In genomic region chr10:69092959-69093850, GRCh38 we compare ENCODE assay signal across 8 cellular contexts. TPM values are rescaled to one million over a fixed set of nuclear protein-coding genes. Genes with fewer than 3 reads are reported as not detected.
DNase-seq lines count a peak whose midpoint lies in the region; ATAC-seq and TF ChIP-seq lines count a peak whose summit lies in the region.

No MANE protein-coding gene starts in this region.

- ATAC-seq in PC-3 (peak; percentile 66), GM21825 (IDR thresholded peaks at IDR 0.05; ENCODE audit: unreplicated experiment) (no peak)

- no peak for TF ChIP-seq POLR2A in stomach (IDR thresholded peaks at IDR 0.05)

- no peak for TF ChIP-seq EP300 in neural cell (conservative IDR thresholded peaks at IDR 0.05; ENCODE audit: poor library complexity, severe bottlenecking)
- TF ChIP-seq EP300 in stomach (IDR thresholded peaks at IDR 0.05) = no peak

- H3K9me2 ChIP-seq in PC-3 (replicated peaks; ENCODE audit: low read length) (no peaks in the 10 kb centered on the region), neural cell (ENCODE audit: insufficient read depth, low read length) (no peaks in the 10 kb centered on the region)

- H3K27ac ChIP-seq in PC-3 (ENCODE audit: low read length) (peak overlapping the region; percentile 9; the same call in 1 of the 2 replicates), neural cell (ENCODE audit: low read length) (no peak overlapping the region), stomach (peak overlapping the region in 3 of 5 donors; percentile 37 to 48 (median 39))

- H3K9me3 ChIP-seq in PC-3 (ENCODE audit: low read length) (no peaks in the 10 kb centered on the region), neural cell (ENCODE audit: low read length) (no peaks in the 10 kb centered on the region), stomach (no peaks in the 10 kb centered on the region)

- no TSS peak for BruUV-seq in PC-3 (replicated peaks; lab: Mats Ljungman, UMichigan)

- peak; percentile 58 for TF ChIP-seq CTCF in GM10248 (IDR thresholded peaks at IDR 0.05; ENCODE audit: control extremely low read depth, extremely low read depth, low read depth, missing control alignments)
- peak; percentile 97 for TF ChIP-seq CTCF in PC-3 (conservative IDR thresholded peaks at IDR 0.05; ENCODE audit: low read depth, low read length)
- TF ChIP-seq CTCF in neural cell (IDR thresholded peaks at IDR 0.05; ENCODE audit: poor library complexity, severe bottlenecking) = peak; percentile 64
- TF ChIP-seq CTCF in stomach (IDR thresholded peaks at IDR 0.05) = peak in 5 of 7 experiments; percentile 56 to 83 (median 78)

- H4K20me1 ChIP-seq in PC-3 (ENCODE audit: low read length) (peaks cover 10% of the 10 kb centered on the region), neural cell (ENCODE audit: insufficient read depth) (no peaks in the 10 kb centered on the region)

- peak overlapping the region; percentile 39; the same call in 1 of the 2 replicates for H2AFZ ChIP-seq in PC-3 (ENCODE audit: low read length)
- H2AFZ ChIP-seq in neural cell (ENCODE audit: low read depth, low read length) = no peak overlapping the region

- POLR2A ChIA-PET in GM10248 (lab: Yijun Ruan, JAX) = interaction anchor here (0.5 to 2.1 kb wide), 5 partner anchors 19 to 88 kb away, joined by 3 to 9 read pairs (median 4); no protein-coding TSS in a partner anchor
- POLR2A ChIA-PET in PC-3 (lab: Charles Lee; ENCODE audit: unreplicated experiment) = no interaction called here

- H3K9ac ChIP-seq in PC-3 (ENCODE audit: low read length) (no peak overlapping the region), neural cell (ENCODE audit: low read length) (no peak overlapping the region)

- H3K4me1 ChIP-seq in PC-3 (ENCODE audit: insufficient read depth, low read length) (peaks cover 43% of the 10 kb centered on the region), stomach (peaks cover 0 to 15% (median 4%) of the 10 kb centered on the region in 4 donors)

- CTCF ChIA-PET in GM10248 (lab: Yijun Ruan, JAX) = interaction anchor here (0.7 to 5.6 kb wide), 43 partner anchors 8 to 138 kb away, joined by 3 to 95 read pairs (median 4); partner anchors contain the start of gene KIFBP
- CTCF ChIA-PET in PC-3 (lab: Charles Lee) = interaction anchor here (1.1 to 3.0 kb wide), 2 partner anchors 32 to 88 kb away, joined by 4 to 21 read pairs; no protein-coding TSS in a partner anchor

- H3K27me3 ChIP-seq in PC-3 (ENCODE audit: low read length) (no peaks in the 10 kb centered on the region), neural cell (ENCODE audit: insufficient read depth, low read depth, low read length) (no peaks in the 10 kb centered on the region), stomach (no peaks in the 10 kb centered on the region)

- peak; percentile 64 for DNase-seq in GM10248 (ENCODE audit: extremely low spot score)
- DNase-seq in KBM-7 = peak; percentile 93
- peak; percentile 97 for DNase-seq in PC-3
- peak; percentile 61 for DNase-seq in activated T-cell treated with anti-CD3 and anti-CD28 coated beads for 48 hours (ENCODE audit: low read depth)
- DNase-seq in fibroblast of gingiva (ENCODE audit: low read depth) = peak; percentile 80
- DNase-seq in stomach = peak; percentile 88

- peaks cover 12% of the 10 kb centered on the region for H3F3A ChIP-seq in PC-3 (ENCODE audit: low read length, unreplicated experiment)
- H3F3A ChIP-seq in neural cell (ENCODE audit: insufficient read depth, low read length, poor library complexity, severe bottlenecking) = no peaks in the 10 kb centered on the region

- intact Hi-C loops in PC-3 (cut with micrococcal nuclease) (loop anchor here (1.0 kb wide), 2 partner anchors 30 to 88 kb away; no protein-coding TSS in a partner anchor), stomach (cut with DNase I; ENCODE audit: low total_unique reads) (no loop called here)

- H3K4me2 ChIP-seq in PC-3 (ENCODE audit: low read length) (peak overlapping the region; percentile 49), neural cell (ENCODE audit: low read length) (no peak overlapping the region)

- TF ChIP-seq RAD21 in neural cell (conservative IDR thresholded peaks at IDR 0.05) = peak; percentile 56

- no peak overlapping the region for H3K4me3 ChIP-seq in PC-3 (ENCODE audit: low read length)
- no peak overlapping the region for H3K4me3 ChIP-seq in neural cell (ENCODE audit: low read length)
- H3K4me3 ChIP-seq in stomach = peak overlapping the region in 2 of 4 donors; percentile 15 to 35

- in situ Hi-C loops in KBM-7 (cut with MboI; ENCODE audit: low pct_unique_long_range_greater_than_20kb, low sequenced_read_pairs) = no loop called here

- 46 to 52% (median 47%) methylated on average over 17 of the region's 17 CpGs for WGBS in stomach, 5 donors

- H3K36me3 ChIP-seq in PC-3 (ENCODE audit: low read depth, low read length) (peaks cover 14% of the 10 kb centered on the region), neural cell (ENCODE audit: insufficient read depth, low read length) (no peaks in the 10 kb centered on the region), stomach (peaks cover 0 to 8% (median 3%) of the 10 kb centered on the region in 4 donors)

- peaks cover 91% of the 10 kb centered on the region for H3K79me2 ChIP-seq in PC-3 (ENCODE audit: low read length)
- no peaks in the 10 kb centered on the region for H3K79me2 ChIP-seq in neural cell (replicated peaks; ENCODE audit: insufficient read depth, low read length)

TF ChIP-seq in neural cell, 6 proteins besides CTCF, POLR2A, EP300 and RAD21:
- TF ChIP-seq TAF1 (IDR thresholded peaks at IDR 0.05; ENCODE audit: low read depth) = no peak
- TF ChIP-seq SMC3 (conservative IDR thresholded peaks at IDR 0.05; ENCODE audit: poor library complexity) = peak; percentile 16

RNA-seq across cellular contexts. Expression of gene SRGN, which starts 5.3 kb away (rescaled TPM):
- 346 and 422 TPM in 2 replicates for total RNA-seq in PC-3 (2014; rRNA removed)
- not detected in 2 replicates for polyA plus RNA-seq in neural cell
- not detected in 2 replicates for polyA minus RNA-seq in neural cell
- total RNA-seq in stomach = 100 to 1,000 TPM in 1 of 5 donors, 10 to 100 TPM in 3, 1 to 10 TPM in 1; 1.3 to 212 (median 43.8) TPM
- 10 to 100 TPM; 26.6 to 83.6 (median 42.0) TPM for polyA plus RNA-seq in stomach

RNA-seq across cellular contexts. Expression of gene VPS26A, which starts 30.8 kb away (rescaled TPM):
- total RNA-seq in PC-3 (2014; rRNA removed) = 44.7 and 60.0 TPM in 2 replicates
- 44.2 and 48.9 TPM in 2 replicates for polyA plus RNA-seq in neural cell
- polyA minus RNA-seq in neural cell = 65.7 and 77.2 TPM in 2 replicates
- total RNA-seq in stomach = 10 to 100 TPM; 28.8 to 69.6 (median 35.0) TPM
- 10 to 100 TPM; 22.6 to 37.3 (median 27.9) TPM for polyA plus RNA-seq in stomach
